8 cellular contexts compared by ENCODE assay signal in genomic region chr7:43764039-43764789, GRCh38.
DNase-seq lines count a peak whose midpoint lies in the region; ATAC-seq, FAIRE-seq and TF ChIP-seq lines count a peak whose summit lies in the region.

No MANE protein-coding gene starts in this region.

- FAIRE-seq in GM19239 (lab: Jason Lieb, UNC), result peak; percentile 67

- ATAC-seq in HG02938 (IDR thresholded peaks at IDR 0.05; ENCODE audit: unreplicated experiment) (no peak), HG03039 (IDR thresholded peaks at IDR 0.05; ENCODE audit: unreplicated experiment) (no peak)

- H3K27ac ChIP-seq in brain microvascular endothelial cell (no peak overlapping the region), neutrophil (peak overlapping the region; percentile 71)

- no peaks in the 10 kb centered on the region for H3K27me3 ChIP-seq in brain microvascular endothelial cell (replicated peaks)
- H3K27me3 ChIP-seq in neutrophil, result no peaks in the 10 kb centered on the region

- H3K4me3 ChIP-seq in brain microvascular endothelial cell (ENCODE audit: low read depth, low read length), result no peak overlapping the region
- H3K4me3 ChIP-seq in neutrophil (ENCODE audit: low read depth in 1 of 2, low read length in 1 of 2), result peak overlapping the region; percentile 16 to 35

- H3K36me3 ChIP-seq in brain microvascular endothelial cell (replicated peaks), result no peaks in the 10 kb centered on the region
- no peaks in the 10 kb centered on the region for H3K36me3 ChIP-seq in neutrophil

- in situ Hi-C loops in brain microvascular endothelial cell (cut with HindIII; ENCODE audit: low pct_ligation_motif_present, low sequenced_read_pairs), result no loop called here

- H3K9me3 ChIP-seq in neutrophil, result no peaks in the 10 kb centered on the region

- TF ChIP-seq CTCF in brain microvascular endothelial cell (IDR thresholded peaks at IDR 0.05; ENCODE audit: low read depth, low read length, missing control alignments) (no peak), neutrophil (IDR thresholded peaks at IDR 0.05) (no peak)

- peaks cover 15 to 25% of the 10 kb centered on the region in 2 experiments for H3K4me1 ChIP-seq in neutrophil (ENCODE audit: control insufficient read depth in 1 of 2, insufficient read depth in 1 of 2, low read depth in 1 of 2, low read length in 1 of 2)

- peak; percentile 25 for DNase-seq in GM19239 (ENCODE audit: insufficient read length, low spot score)
- peak; percentile 22 to 26 for DNase-seq in Kasumi-1 (lab: John Stamatoyannopoulos, UW)
- peak; percentile 27 for DNase-seq in brain microvascular endothelial cell
- DNase-seq in NCI-H524 (lab: John Stamatoyannopoulos, UW), result no peak
- no peak for DNase-seq in NCI-H1092 (lab: John Stamatoyannopoulos, UW)

Comparison
In these comparisons a context has a peak if more than half of its experiments do, and no peak if none do; other contexts are left out.
1. DNase-seq: peak in GM19239 (single experiment), Kasumi-1 (2 of 2) and brain microvascular endothelial cell (single experiment); none in NCI-H524 (0 of 2) and NCI-H1092 (single experiment).